14 cellular contexts compared by ENCODE assay signal in genomic region chr1:1361233-1361981, GRCh38. TPM values are rescaled to one million over a fixed set of nuclear protein-coding genes. Genes with fewer than 3 reads are reported as not detected.
DNase-seq lines count a peak whose midpoint lies in the region; ATAC-seq and TF ChIP-seq lines count a peak whose summit lies in the region.
"Had no signal": no experiment of that assay in that cellular context is flagged by ENCODE, and none has a peak within 500 bp of the region (broad histone marks: within the 10 kb centered on the region; RNA-seq: fewer than 3 reads in every experiment).

No MANE protein-coding gene starts in this region.

- peak overlapping the region; percentile 14; the same call in 1 of the 2 replicates for H3K27ac ChIP-seq in WERI-Rb-1
- peak overlapping the region; percentile 84 for H3K27ac ChIP-seq in left ventricle myocardium inferior (replicated peaks)
- H3K27ac ChIP-seq in psoas muscle = peak overlapping the region; percentile 43

- H3K36me3 Mint-ChIP-seq in T-cell = no peaks in the 10 kb centered on the region

- H3K27me3 ChIP-seq in WERI-Rb-1 (ENCODE audit: insufficient read depth, low read depth, severe bottlenecking) = no peaks in the 10 kb centered on the region
- peaks cover 48% of the 10 kb centered on the region for H3K27me3 ChIP-seq in left ventricle myocardium inferior (ENCODE audit: low read depth)
- H3K27me3 ChIP-seq in psoas muscle (ENCODE audit: insufficient read depth in 3 of 3, low read length in 2 of 3) = peaks cover 0 to 42% (median 11%) of the 10 kb centered on the region in 3 donors
- H3K27me3 ChIP-seq: ovary had no signal

- CTCF ChIA-PET in T-cell (lab: Charles Lee) = no interaction called here

- no peak overlapping the region for H3K4me3 Mint-ChIP-seq in T-cell
- H3K4me3 Mint-ChIP-seq: activated T-cell treated with anti-CD3 and anti-CD28 coated beads, Interleukin-2, amount 50 U/mL, for 72 hours had no signal

- H3K36me3 ChIP-seq in WERI-Rb-1 (peaks cover 3% of the 10 kb centered on the region; the same call in 1 of the 2 replicates), left ventricle myocardium inferior (no peaks in the 10 kb centered on the region), psoas muscle (ENCODE audit: insufficient read depth in 1 of 2, low read depth in 1 of 2) (no peaks in the 10 kb centered on the region)
- H3K36me3 ChIP-seq: ovary had no signal

- H3K9me3 Mint-ChIP-seq in T-cell = no peaks in the 10 kb centered on the region
- H3K9me3 Mint-ChIP-seq: activated T-cell treated with anti-CD3 and anti-CD28 coated beads, Interleukin-2, amount 50 U/mL, for 72 hours had no signal

- no peak for TF ChIP-seq CTCF in AG09309 (IDR thresholded peaks at IDR 0.05; ENCODE audit: control insufficient read depth, insufficient read depth, low read depth, low read length, missing control alignments)
- no peak for TF ChIP-seq CTCF in WERI-Rb-1 (IDR thresholded peaks at IDR 0.05; ENCODE audit: low read depth, low read length)
- no peak for TF ChIP-seq CTCF in left ventricle myocardium inferior (IDR thresholded peaks at IDR 0.05; ENCODE audit: borderline replicate concordance)
- TF ChIP-seq CTCF in psoas muscle (IDR thresholded peaks at IDR 0.05) = no peak

- DNase-seq in AG09309 (ENCODE audit: low read depth) (no peak), WERI-Rb-1 (no peak), left ventricle myocardium inferior (no peak), psoas muscle (peak; percentile 20 to 46), midbrain (lab: John Stamatoyannopoulos, UW) (no peak), T-cell (no peak), DMS53 treated with DMSO at 0.1 percent for 48 hours (lab: John Stamatoyannopoulos, UW; ENCODE audit: unreplicated experiment) (no peak)
- DNase-seq in stimulated activated CD4-positive, alpha-beta T cell treated with anti-CD3 and anti-CD28 coated beads, Interleukin-15, amount 100 ng/mL, for 24 hours = no peak
- DNase-seq: activated T-cell treated with anti-CD3 and anti-CD28 coated beads, Interleukin-2, amount 50 U/mL, for 72 hours had no signal

- H3K9me3 ChIP-seq in WERI-Rb-1 (ENCODE audit: severe bottlenecking) (peaks cover 7% of the 10 kb centered on the region), left ventricle myocardium inferior (replicated peaks) (no peaks in the 10 kb centered on the region), psoas muscle (no peaks in the 10 kb centered on the region)
- H3K9me3 ChIP-seq: body of pancreas, ovary had no signal

- H3K27me3 Mint-ChIP-seq in T-cell = peaks cover 0 to 15% of the 10 kb centered on the region in 2 donors

- POLR2A ChIA-PET in T-cell (lab: Charles Lee) = no interaction called here

- no peak for ATAC-seq in psoas muscle
- ATAC-seq in T-cell (replicated peaks in 1 of 4) = no peak
- ATAC-seq: activated CD4-positive, CD25-positive, alpha-beta regulatory T cell treated with anti-CD3 and anti-CD28 coated beads, Interleukin-2, amount 50 U/mL, for 24 hours; activated T-cell treated with anti-CD3 and anti-CD28 coated beads, Interleukin-2, amount 50 U/mL, for 72 hours had no signal

- H3K27ac Mint-ChIP-seq in T-cell = no peak overlapping the region
- H3K27ac Mint-ChIP-seq: activated T-cell treated with anti-CD3 and anti-CD28 coated beads, Interleukin-2, amount 50 U/mL, for 72 hours had no signal

- peaks cover 7 to 14% (median 12%) of the 10 kb centered on the region in 3 donors for H3K4me1 Mint-ChIP-seq in T-cell

- WGBS in psoas muscle, 3 donors = 45 to 68% (median 52%) methylated on average over 30 to 35 of the region's 35 CpGs

- H3K4me3 ChIP-seq in AG09309 (ENCODE audit: control insufficient read depth, low read depth, low read length) (peak overlapping the region; percentile 44), WERI-Rb-1 (ENCODE audit: low read depth, low read length) (no peak overlapping the region), left ventricle myocardium inferior (no peak overlapping the region), psoas muscle (no peak overlapping the region)
- H3K4me3 ChIP-seq: body of pancreas, ovary had no signal

- peaks cover 43% of the 10 kb centered on the region for H3K4me1 ChIP-seq in left ventricle myocardium inferior
- peaks cover 15% of the 10 kb centered on the region for H3K4me1 ChIP-seq in psoas muscle
- H3K4me1 ChIP-seq: body of pancreas had no signal

- intact Hi-C loops in left ventricle myocardium inferior (cut with micrococcal nuclease) = no loop called here
- intact Hi-C loops in psoas muscle (cut with DNase I) = no loop called here

RNA-seq across cellular contexts. Expression of gene MXRA8, which starts 3.1 kb away (rescaled TPM):
- total RNA-seq in left ventricle myocardium inferior = 20.2 TPM
- 10 to 100 TPM in 3 of 4 donors, 1 to 10 TPM in 1; 7.2 to 24.3 (median 13.5) TPM for total RNA-seq in psoas muscle
- polyA plus RNA-seq in psoas muscle = 10 to 100 TPM in 2 of 3 donors, 1 to 10 TPM in 1; 9.8 to 16.9 (median 10.1) TPM
- total RNA-seq in T-cell = 1 to 10 TPM in 4 of 5 donors, under 1 TPM in 1; 0.99 to 6.8 (median 1.9) TPM
- total RNA-seq: NCI-H460 had no signal

RNA-seq across cellular contexts. Expression of gene DVL1, which starts 12.2 kb away (rescaled TPM):
- 93.0 TPM for total RNA-seq in left ventricle myocardium inferior
- 100 to 1,000 TPM; 162 to 215 (median 210) TPM for total RNA-seq in psoas muscle
- 100 to 1,000 TPM; 183 to 209 (median 206) TPM for polyA plus RNA-seq in psoas muscle
- 10 to 100 TPM; 43.6 to 70.4 (median 64.9) TPM for total RNA-seq in T-cell

RNA-seq across cellular contexts. Expression of gene AURKAIP1, which starts 13.6 kb away (rescaled TPM):
- total RNA-seq in left ventricle myocardium inferior (219 TPM), psoas muscle (100 to 1,000 TPM; 180 to 194 (median 183) TPM), T-cell (10 to 100 TPM; 58.8 to 91.7 (median 86.0) TPM)
- 100 to 1,000 TPM; 306 to 534 (median 341) TPM for polyA plus RNA-seq in psoas muscle

RNA-seq across cellular contexts. Expression of gene TAS1R3, which starts 30.3 kb away (rescaled TPM):
- total RNA-seq in left ventricle myocardium inferior = 0.93 TPM
- under 1 TPM in 3 of 4 donors, not detected in 1; 0.06 to 0.10 (median 0.06) TPM for total RNA-seq in psoas muscle
- under 1 TPM; 0.08 to 0.25 (median 0.18) TPM for polyA plus RNA-seq in psoas muscle
- 1 to 10 TPM; 1.6 to 2.3 (median 2.1) TPM for total RNA-seq in T-cell
- total RNA-seq: epithelial cell of proximal tubule had no signal

RNA-seq across cellular contexts. Expression of gene CPTP, which starts 36.8 kb away (rescaled TPM):
- total RNA-seq in left ventricle myocardium inferior (99.2 TPM), psoas muscle (10 to 100 TPM; 18.2 to 39.5 (median 23.8) TPM), T-cell (10 to 100 TPM; 15.8 to 35.8 (median 29.9) TPM)
- polyA plus RNA-seq in psoas muscle = 10 to 100 TPM; 31.3 to 38.1 (median 33.4) TPM

Comparison
In these comparisons a context has a peak if more than half of its experiments do, and no peak if none do; other contexts are left out.
1. DNase-seq: peak in psoas muscle (2 of 2); none in AG09309 (single experiment), WERI-Rb-1 (single experiment), left ventricle myocardium inferior (single experiment), midbrain (single experiment), T-cell (0 of 34), stimulated activated CD4-positive, alpha-beta T cell treated with anti-CD3 and anti-CD28 coated beads, Interleukin-15, amount 100 ng/mL, for 24 hours (single experiment) and DMS53 treated with DMSO at 0.1 percent for 48 hours (single experiment).
2. H3K27ac ChIP-seq: peak in every context shown above with its lines; median percentile 84 in left ventricle myocardium inferior; 43 in psoas muscle; 14 in WERI-Rb-1.